ENCODE assay signal across 8 cellular contexts in genomic region chr7:7183833-7184463, GRCh38. TPM values are rescaled to one million over a fixed set of nuclear protein-coding genes. Genes with fewer than 3 reads are reported as not detected.
DNase-seq lines count a peak whose midpoint lies in the region; ATAC-seq and TF ChIP-seq lines count a peak whose summit lies in the region.

No MANE protein-coding gene starts in this region.

- intact Hi-C loops in activated naive CD4-positive, alpha-beta T cell treated with anti-CD3 and anti-CD28 coated beads for 36 hours (cut with micrococcal nuclease): loop anchor here (1.0 to 5.0 kb wide), 10 partner anchors 9 to 1177 kb away; partner anchors contain the start of genes AIMP2, PMS2 and RPA3

- no peaks in the 10 kb centered on the region for H3K27me3 ChIP-seq in thoracic aorta (replicated peaks; ENCODE audit: insufficient read depth)

- H3K27ac ChIP-seq in thoracic aorta: no peak overlapping the region

- peaks cover 2% of the 10 kb centered on the region for H3K36me3 Mint-ChIP-seq in activated naive CD4-positive, alpha-beta T cell treated with anti-CD3 and anti-CD28 coated beads for 36 hours (ENCODE audit: low read depth)
- H3K36me3 Mint-ChIP-seq in activated CD4-positive, alpha-beta memory T cell treated with anti-CD3 and anti-CD28 coated beads, Interleukin-2, amount 10 ng/mL, durations not matched to agents 7 days and 5 days (ENCODE audit: low read depth): peaks cover 31% of the 10 kb centered on the region

- peaks cover 10 to 12% of the 10 kb centered on the region in 2 donors for H3K4me1 ChIP-seq in thoracic aorta (ENCODE audit: control insufficient read depth in 1 of 2, low read depth in 2 of 2)

- CTCF ChIA-PET in activated naive CD4-positive, alpha-beta T cell treated with anti-CD3 and anti-CD28 coated beads for 36 hours (lab: Charles Lee): interaction anchor here (0.9 to 1.6 kb wide), 3 partner anchors 20 to 79 kb away, joined by 3 read pairs; no protein-coding TSS in a partner anchor
- CTCF ChIA-PET in activated CD4-positive, alpha-beta memory T cell treated with anti-CD3 and anti-CD28 coated beads, Interleukin-2, amount 10 ng/mL, durations not matched to agents 7 days and 5 days (lab: Charles Lee): interaction anchor here (1.7 to 5.6 kb wide), 2 partner anchors 11 to 79 kb away, joined by 6 to 53 read pairs; no protein-coding TSS in a partner anchor

- POLR2A ChIA-PET in activated CD4-positive, alpha-beta memory T cell treated with anti-CD3 and anti-CD28 coated beads, Interleukin-2, amount 10 ng/mL, durations not matched to agents 7 days and 5 days (lab: Charles Lee): interaction anchor here (0.9 to 5.6 kb wide), 10 partner anchors 17 to 784 kb away, joined by 4 to 131 read pairs (median 9); partner anchors contain the start of genes GLCCI1 and UMAD1

- peak overlapping the region; percentile 90 for H3K4me3 Mint-ChIP-seq in activated naive CD4-positive, alpha-beta T cell treated with anti-CD3 and anti-CD28 coated beads for 36 hours
- H3K4me3 Mint-ChIP-seq in activated CD4-positive, alpha-beta memory T cell treated with anti-CD3 and anti-CD28 coated beads, Interleukin-2, amount 10 ng/mL, durations not matched to agents 7 days and 5 days: peak overlapping the region; percentile 93

- peaks cover 22% of the 10 kb centered on the region for H3K4me1 Mint-ChIP-seq in activated naive CD4-positive, alpha-beta T cell treated with anti-CD3 and anti-CD28 coated beads for 36 hours (ENCODE audit: low read depth)
- H3K4me1 Mint-ChIP-seq in activated CD4-positive, alpha-beta memory T cell treated with anti-CD3 and anti-CD28 coated beads, Interleukin-2, amount 10 ng/mL, durations not matched to agents 7 days and 5 days: peaks cover 28% of the 10 kb centered on the region

- no peaks in the 10 kb centered on the region for H3K27me3 Mint-ChIP-seq in activated naive CD4-positive, alpha-beta T cell treated with anti-CD3 and anti-CD28 coated beads for 36 hours (ENCODE audit: low read depth)
- no peaks in the 10 kb centered on the region for H3K27me3 Mint-ChIP-seq in activated CD4-positive, alpha-beta memory T cell treated with anti-CD3 and anti-CD28 coated beads, Interleukin-2, amount 10 ng/mL, durations not matched to agents 7 days and 5 days

- no peaks in the 10 kb centered on the region for H3K36me3 ChIP-seq in thoracic aorta

- H3K9me3 Mint-ChIP-seq in activated naive CD4-positive, alpha-beta T cell treated with anti-CD3 and anti-CD28 coated beads for 36 hours: no peaks in the 10 kb centered on the region
- no peaks in the 10 kb centered on the region for H3K9me3 Mint-ChIP-seq in activated CD4-positive, alpha-beta memory T cell treated with anti-CD3 and anti-CD28 coated beads, Interleukin-2, amount 10 ng/mL, durations not matched to agents 7 days and 5 days

- H3K4me3 ChIP-seq in iPS-18c (ENCODE audit: insufficient read depth, low read depth, low read length) (peak overlapping the region; percentile 89), thoracic aorta (peak overlapping the region; percentile 93)

- no peaks in the 10 kb centered on the region for H3K9me3 ChIP-seq in iPS-18c (ENCODE audit: control insufficient read depth, insufficient read depth, low read length)
- H3K9me3 ChIP-seq in thoracic aorta: no peaks in the 10 kb centered on the region

- no peak for DNase-seq in activated naive CD4-positive, alpha-beta T cell treated with anti-CD3 and anti-CD28 coated beads for 36 hours
- DNase-seq in activated naive CD4-positive, alpha-beta T cell treated with anti-CD3 and anti-CD28 coated beads, Interleukin-2, amount 50 U/mL, for 16 hours: no peak
- no peak for DNase-seq in activated CD4-positive, alpha-beta memory T cell treated with anti-CD3 and anti-CD28 coated beads, Interleukin-2, amount 10 ng/mL, durations not matched to agents 7 days and 5 days
- DNase-seq in thoracic aorta (ENCODE audit: low spot score) (no peak), kidney glomerular epithelial cell (lab: John Stamatoyannopoulos, UW) (no peak), NCI-H524 (lab: John Stamatoyannopoulos, UW) (no peak), NCI-H1092 treated with DMSO at 0.1 percent for 48 hours (lab: John Stamatoyannopoulos, UW) (no peak)

- peak overlapping the region; percentile 62 for H3K27ac Mint-ChIP-seq in activated naive CD4-positive, alpha-beta T cell treated with anti-CD3 and anti-CD28 coated beads for 36 hours
- H3K27ac Mint-ChIP-seq in activated CD4-positive, alpha-beta memory T cell treated with anti-CD3 and anti-CD28 coated beads, Interleukin-2, amount 10 ng/mL, durations not matched to agents 7 days and 5 days: peak overlapping the region; percentile 86

- ATAC-seq in thoracic aorta (ENCODE audit: insufficient number of reproducible peaks, low FRiP score, low read depth): no peak

- no peak for TF ChIP-seq CTCF in thoracic aorta (IDR thresholded peaks at IDR 0.05)

RNA-seq across cellular contexts. Expression of gene C1GALT1, which starts 1.6 kb away (rescaled TPM):
- 10 to 100 TPM; 25.7 to 29.1 TPM for total RNA-seq in activated naive CD4-positive, alpha-beta T cell treated with anti-CD3 and anti-CD28 coated beads for 36 hours
- total RNA-seq in activated CD4-positive, alpha-beta memory T cell treated with anti-CD3 and anti-CD28 coated beads, Interleukin-2, amount 10 ng/mL, durations not matched to agents 7 days and 5 days: 10 to 100 TPM; 63.4 to 64.1 TPM
- 10 to 100 TPM in 1 of 2 donors, 1 to 10 TPM in 1; 9.3 to 42.3 TPM for total RNA-seq in thoracic aorta
